Comparison of ENCODE assay signal across 8 cellular contexts in the genomic region with DNA sequence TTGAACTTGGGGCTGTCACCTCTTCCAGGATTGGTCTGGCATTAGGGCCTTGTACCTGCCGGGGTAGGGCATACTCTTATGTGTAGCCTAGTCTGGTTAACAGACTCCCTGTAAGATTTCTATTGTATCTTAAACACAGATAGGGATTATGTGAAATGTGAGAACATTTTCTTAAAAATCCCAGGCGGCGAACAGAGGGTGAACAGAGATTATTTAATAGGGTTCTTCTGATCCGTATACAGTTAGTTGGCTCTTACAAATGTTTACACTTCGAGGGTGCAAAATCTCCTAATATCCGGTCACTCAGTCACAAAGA. TPM values are rescaled to one million over a fixed set of nuclear protein-coding genes. Genes with fewer than 3 reads are reported as not detected.
A peak's percentile ranks its signal among the peaks of the same experiment; 100 is the strongest.
DNase-seq lines count a peak whose midpoint lies in the region; ATAC-seq and TF ChIP-seq lines count a peak whose summit lies in the region.

No MANE protein-coding gene starts in this region.

- H3K4me2 ChIP-seq in MM.1S (ENCODE audit: low read depth, low read length): peak overlapping the region; percentile 86
- H3K4me2 ChIP-seq in osteoblast (ENCODE audit: insufficient read depth, low read length): peak overlapping the region; percentile 98

- TF ChIP-seq CTCF in MM.1S (IDR thresholded peaks at IDR 0.05; ENCODE audit: low read length): no peak
- TF ChIP-seq CTCF in osteoblast (IDR thresholded peaks at IDR 0.05; ENCODE audit: extremely low read depth, low read depth, low read length): no peak

- peaks cover 11% of the 10 kb centered on the region for H3F3A ChIP-seq in MM.1S (ENCODE audit: insufficient read depth, low read length)

- no peaks in the 10 kb centered on the region for H3K27me3 ChIP-seq in MM.1S (replicated peaks; ENCODE audit: insufficient read depth, low read length)
- H3K27me3 ChIP-seq in endocrine pancreas (ENCODE audit: control insufficient read depth, insufficient read depth, low read length): no peaks in the 10 kb centered on the region
- no peaks in the 10 kb centered on the region for H3K27me3 ChIP-seq in osteoblast (ENCODE audit: insufficient read depth, low read length)

- H4K20me1 ChIP-seq in MM.1S (ENCODE audit: insufficient read depth, low read length): no peaks in the 10 kb centered on the region
- H4K20me1 ChIP-seq in osteoblast (ENCODE audit: insufficient read depth, low read length): no peaks in the 10 kb centered on the region

- DNase-seq in ELR (ENCODE audit: low read depth) (peak; percentile 32), MM.1S (peak; percentile 49), osteoblast (ENCODE audit: insufficient read length, low spot score, missing footprints) (no peak), HK-2 (ENCODE audit: unreplicated experiment) (no peak), NCI-H128 (lab: John Stamatoyannopoulos, UW; ENCODE audit: unreplicated experiment) (no peak)

- peak overlapping the region; percentile 70 for H2AFZ ChIP-seq in MM.1S (ENCODE audit: low read length)
- H2AFZ ChIP-seq in osteoblast (ENCODE audit: low read length): peak overlapping the region; percentile 96

- H3K4me1 ChIP-seq in MM.1S (ENCODE audit: low read length) (peaks cover 15% of the 10 kb centered on the region), endocrine pancreas (ENCODE audit: control insufficient read depth, insufficient read depth, low read length) (peaks cover 6% of the 10 kb centered on the region), osteoblast (ENCODE audit: insufficient read depth, low read length) (peaks cover 12% of the 10 kb centered on the region)

- H3K36me3 ChIP-seq in MM.1S (replicated peaks; ENCODE audit: insufficient read depth, low read length) (no peaks in the 10 kb centered on the region), endocrine pancreas (ENCODE audit: control insufficient read depth, insufficient read depth, low read length) (no peaks in the 10 kb centered on the region), osteoblast (ENCODE audit: insufficient read depth, low read length) (no peaks in the 10 kb centered on the region)

- ATAC-seq in GM21737 (IDR thresholded peaks at IDR 0.05; ENCODE audit: unreplicated experiment) (peak; percentile 30), GM18870 (IDR thresholded peaks at IDR 0.05; ENCODE audit: unreplicated experiment) (no peak)

- no peaks in the 10 kb centered on the region for H3K9me2 ChIP-seq in MM.1S (replicated peaks; ENCODE audit: insufficient read depth, low read length)

- no peaks in the 10 kb centered on the region for H3K9me3 ChIP-seq in MM.1S (replicated peaks; ENCODE audit: insufficient read depth, low read length)
- H3K9me3 ChIP-seq in endocrine pancreas (ENCODE audit: control insufficient read depth, low read length): no peaks in the 10 kb centered on the region
- no peaks in the 10 kb centered on the region for H3K9me3 ChIP-seq in osteoblast (ENCODE audit: low read depth, low read length)

- H3K4me3 ChIP-seq in MM.1S (ENCODE audit: low read length) (peak overlapping the region; percentile 98), endocrine pancreas (ENCODE audit: control insufficient read depth, insufficient read depth, low read length) (peak overlapping the region; percentile 97), osteoblast (ENCODE audit: insufficient read depth, low read length) (peak overlapping the region; percentile 82)

- H3K79me2 ChIP-seq in MM.1S (ENCODE audit: low read length) (peaks cover 55% of the 10 kb centered on the region), osteoblast (ENCODE audit: insufficient read depth, low read length) (peaks cover 5% of the 10 kb centered on the region)

- H3K27ac ChIP-seq in MM.1S (ENCODE audit: low read length) (peak overlapping the region; percentile 67; the same call in 1 of the 2 replicates), osteoblast (ENCODE audit: low read depth, low read length) (peak overlapping the region; percentile 32)

- H3K9ac ChIP-seq in MM.1S (ENCODE audit: low read length) (peak overlapping the region; percentile 79), endocrine pancreas (ENCODE audit: control insufficient read depth, insufficient read depth, low read length) (peak overlapping the region; percentile 80)

RNA-seq across cellular contexts. Expression of a gene that starts 0.8 kb away (rescaled TPM):
- total RNA-seq in osteoblast: 5.1 and 6.5 TPM in 2 replicates

Comparison
In these comparisons a context has a peak if more than half of its experiments do, and no peak if none do; other contexts are left out.
1. DNase-seq: peak in ELR (single experiment) and MM.1S (single experiment); none in osteoblast (single experiment), HK-2 (single experiment) and NCI-H128 (single experiment).
2. Peak in every context shown above with its lines, with median percentiles within 50 percentile points of each other: H3K4me3 ChIP-seq.